24 cellular contexts compared by ENCODE assay signal in genomic region chr22:27391092-27391770, GRCh38.
DNase-seq lines count a peak whose midpoint lies in the region; ATAC-seq and TF ChIP-seq lines count a peak whose summit lies in the region.
"Had no signal": no experiment of that assay in that cellular context is flagged by ENCODE, and none has a peak within 500 bp of the region (broad histone marks: within the 10 kb centered on the region; RNA-seq: fewer than 3 reads in every experiment).

No MANE protein-coding gene starts in this region.

- no peaks in the 10 kb centered on the region for H3K9me3 ChIP-seq in heart left ventricle
- no peaks in the 10 kb centered on the region for H3K9me3 ChIP-seq in tibial artery
- no peaks in the 10 kb centered on the region for H3K9me3 ChIP-seq in esophagus squamous epithelium
- H3K9me3 ChIP-seq: SK-N-SH, spleen had no signal

- H3K4me3 ChIP-seq in heart left ventricle (no peak overlapping the region), tibial artery (no peak overlapping the region), esophagus squamous epithelium (no peak overlapping the region)
- H3K4me3 ChIP-seq: lung, spleen had no signal

- peaks cover 0 to 12% (median 0%) of the 10 kb centered on the region in 12 donors for H3K4me1 ChIP-seq in heart left ventricle
- peaks cover 0 to 14% (median 9%) of the 10 kb centered on the region in 4 donors for H3K4me1 ChIP-seq in tibial artery
- peaks cover 0 to 28% (median 0%) of the 10 kb centered on the region in 3 donors for H3K4me1 ChIP-seq in esophagus squamous epithelium
- H3K4me1 ChIP-seq: spleen had no signal

- peaks cover 42% of the 10 kb centered on the region for H3K4me1 Mint-ChIP-seq in mesothelial cell of epicardium
- H3K4me1 Mint-ChIP-seq: activated CD4-positive, alpha-beta memory T cell treated with anti-CD3 and anti-CD28 coated beads, Interleukin-2, amount 10 ng/mL, durations not matched to agents 7 days and 5 days; activated naive CD4-positive, alpha-beta T cell treated with anti-CD3 and anti-CD28 coated beads, Interleukin-2, amount 10 ng/mL, durations not matched to agents 7 days and 5 days; CD8-positive, alpha-beta memory T cell had no signal

- no peak overlapping the region for H3K4me3 Mint-ChIP-seq in mesothelial cell of epicardium
- H3K4me3 Mint-ChIP-seq: activated CD4-positive, alpha-beta memory T cell treated with anti-CD3 and anti-CD28 coated beads, Interleukin-2, amount 10 ng/mL, durations not matched to agents 7 days and 5 days; activated naive CD4-positive, alpha-beta T cell treated with anti-CD3 and anti-CD28 coated beads, Interleukin-2, amount 10 ng/mL, durations not matched to agents 7 days and 5 days; CD8-positive, alpha-beta memory T cell had no signal

- no peaks in the 10 kb centered on the region for H3K36me3 ChIP-seq in heart left ventricle
- no peaks in the 10 kb centered on the region for H3K36me3 ChIP-seq in tibial artery
- no peaks in the 10 kb centered on the region for H3K36me3 ChIP-seq in esophagus squamous epithelium
- H3K36me3 ChIP-seq: spleen had no signal

- 32 to 42% (median 33%) methylated on average over 7 of the region's 7 CpGs for WGBS in heart left ventricle, 4 donors
- 18 to 20% methylated on average over 6 of the region's 7 CpGs for WGBS in esophagus squamous epithelium, 2 donors

- DNase-seq in amniotic epithelial cell (ENCODE audit: low read depth): peak; percentile 66
- DNase-seq in heart left ventricle: peak; percentile 52 to 77 (median 58)
- no peak for DNase-seq in mesothelial cell of epicardium (ENCODE audit: low spot score in 2 of 2, unreplicated experiment in 2 of 2)
- peak; percentile 55 to 79 for DNase-seq in tibial artery
- DNase-seq in DMS153 (lab: John Stamatoyannopoulos, UW): no peak
- no peak for DNase-seq in left colon
- DNase-seq in esophagus squamous epithelium (lab: John Stamatoyannopoulos, UW): no peak
- DNase-seq: activated CD4-positive, alpha-beta memory T cell treated with anti-CD3 and anti-CD28 coated beads, Interleukin-2, amount 10 ng/mL, durations not matched to agents 7 days and 5 days; activated CD4-positive, CD25-positive, alpha-beta regulatory T cell; activated naive CD4-positive, alpha-beta T cell treated with anti-CD3 and anti-CD28 coated beads, Interleukin-2, amount 10 ng/mL, durations not matched to agents 7 days and 5 days; activated T-cell treated with anti-CD3 and anti-CD28 coated beads, Interleukin-2, amount 50 U/mL, for 1 hour; CD8-positive, alpha-beta memory T cell; erythroblast; Kasumi-1; NCI-H1092; NCI-H2081 treated with DMSO at 0.1 percent for 48 hours; NCI-H510A; SK-N-SH; spleen; stimulated activated CD8-positive, alpha-beta memory T cell treated with anti-CD3 and anti-CD28 coated beads, Interleukin-4, amount 100 ng/mL, for 48 hours; T-helper 9 cell had no signal

- peak; percentile 70 to 88 (median 72) for ATAC-seq in heart left ventricle
- ATAC-seq in GM21737 (IDR thresholded peaks at IDR 0.05; ENCODE audit: unreplicated experiment): no peak
- ATAC-seq in left colon: no peak

- H3K36me3 Mint-ChIP-seq in mesothelial cell of epicardium: no peaks in the 10 kb centered on the region
- H3K36me3 Mint-ChIP-seq: activated naive CD4-positive, alpha-beta T cell treated with anti-CD3 and anti-CD28 coated beads, Interleukin-2, amount 10 ng/mL, durations not matched to agents 7 days and 5 days; CD8-positive, alpha-beta memory T cell had no signal

- TF ChIP-seq POLR2A in heart left ventricle (IDR thresholded peaks at IDR 0.05) (no peak), esophagus squamous epithelium (IDR thresholded peaks at IDR 0.05) (no peak)

- no peaks in the 10 kb centered on the region for H3K9me3 Mint-ChIP-seq in mesothelial cell of epicardium
- H3K9me3 Mint-ChIP-seq: activated naive CD4-positive, alpha-beta T cell treated with anti-CD3 and anti-CD28 coated beads, Interleukin-2, amount 10 ng/mL, durations not matched to agents 7 days and 5 days; CD8-positive, alpha-beta memory T cell had no signal

- peak overlapping the region; percentile 84 for H3K27ac Mint-ChIP-seq in mesothelial cell of epicardium
- H3K27ac Mint-ChIP-seq: activated CD4-positive, alpha-beta memory T cell treated with anti-CD3 and anti-CD28 coated beads, Interleukin-2, amount 10 ng/mL, durations not matched to agents 7 days and 5 days; activated naive CD4-positive, alpha-beta T cell treated with anti-CD3 and anti-CD28 coated beads, Interleukin-2, amount 10 ng/mL, durations not matched to agents 7 days and 5 days; CD8-positive, alpha-beta memory T cell; progenitor cell of endocrine pancreas had no signal

- peaks cover 2% of the 10 kb centered on the region for H3K27me3 Mint-ChIP-seq in mesothelial cell of epicardium (ENCODE audit: low read depth)

- peaks cover 0 to 22% (median 0%) of the 10 kb centered on the region in 9 donors for H3K27me3 ChIP-seq in heart left ventricle
- H3K27me3 ChIP-seq in tibial artery: no peaks in the 10 kb centered on the region
- peaks cover 0 to 13% (median 0%) of the 10 kb centered on the region in 4 donors for H3K27me3 ChIP-seq in esophagus squamous epithelium

- intact Hi-C loops in heart left ventricle (cut with DNase I): no loop called here
- intact Hi-C loops in tibial artery (cut with DNase I; ENCODE audit: low total_unique reads): no loop called here
- intact Hi-C loops in left colon (cut with DNase I, micrococcal nuclease): no loop called here
- intact Hi-C loops in esophagus squamous epithelium (cut with DNase I): no loop called here

- no peak overlapping the region for H3K27ac ChIP-seq in heart left ventricle
- H3K27ac ChIP-seq in tibial artery: peak overlapping the region in 1 of 2 donors; percentile 25
- no peak overlapping the region for H3K27ac ChIP-seq in esophagus squamous epithelium
- H3K27ac ChIP-seq: spleen had no signal

- TF ChIP-seq CTCF in heart left ventricle (IDR thresholded peaks at IDR 0.05) (peak in 1 of 12 donors; percentile 19), mesothelial cell of epicardium (IDR thresholded peaks at IDR 0.05; ENCODE audit: unreplicated experiment) (no peak), tibial artery (IDR thresholded peaks at IDR 0.05) (no peak), esophagus squamous epithelium (IDR thresholded peaks at IDR 0.05) (no peak)

Comparison
In these comparisons a context has a peak if more than half of its experiments do, and no peak if none do; other contexts are left out.
1. DNase-seq: peak in amniotic epithelial cell (single experiment), heart left ventricle (5 of 5) and tibial artery (2 of 2); none in mesothelial cell of epicardium (0 of 2), DMS153 (single experiment), left colon (0 of 2) and esophagus squamous epithelium (single experiment).
2. ATAC-seq: peak in heart left ventricle (4 of 4); none in GM21737 (single experiment) and left colon (single experiment).